Comparison of ENCODE assay signal across 17 cellular contexts in the genomic region with DNA sequence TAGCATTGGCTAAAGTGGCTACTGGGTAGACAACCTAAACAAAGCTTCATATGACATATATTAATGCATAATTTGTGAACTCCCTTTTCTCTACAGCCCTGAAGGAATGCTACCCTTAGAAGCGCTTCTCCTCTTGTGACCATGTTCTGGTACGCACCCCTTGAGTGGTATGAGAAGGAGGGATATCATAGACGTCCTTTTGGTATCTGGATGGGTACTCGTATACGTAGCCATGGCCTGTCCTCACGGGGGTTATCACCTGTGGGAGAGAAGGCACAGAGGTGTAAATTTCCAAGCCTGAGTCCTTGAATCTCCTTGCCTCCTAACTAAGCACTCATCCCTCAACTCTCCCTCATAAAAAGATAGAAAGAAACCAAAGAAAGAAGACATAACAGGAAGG. TPM values are rescaled to one million over a fixed set of nuclear protein-coding genes. Genes with fewer than 3 reads are reported as not detected.
DNase-seq lines count a peak whose midpoint lies in the region; ATAC-seq and TF ChIP-seq lines count a peak whose summit lies in the region.
"Had no signal": no experiment of that assay in that cellular context is flagged by ENCODE, and none has a peak within 500 bp of the region (broad histone marks: within the 10 kb centered on the region; RNA-seq: fewer than 3 reads in every experiment).

No MANE protein-coding gene starts in this region.

- no peak for TF ChIP-seq CTCF in smooth muscle cell (IDR thresholded peaks at IDR 0.05; ENCODE audit: borderline replicate concordance, insufficient read depth, poor library complexity, severe bottlenecking)

- no peak overlapping the region for H3K4me3 ChIP-seq in smooth muscle cell

- DNase-seq in activated CD8-positive, alpha-beta memory T cell treated with anti-CD3 and anti-CD28 coated beads, Interleukin-2, amount 10 ng/mL, durations not matched to agents 7 days and 5 days = no peak
- DNase-seq in activated CD8-positive, alpha-beta memory T cell treated with anti-CD3 and anti-CD28 coated beads, Interleukin-2, amount 50 U/mL, for 4 hours = no peak
- DNase-seq in activated T-helper 1 cell treated with anti-CD3 and anti-CD28 coated beads, Interleukin-12 subunit alpha, Interleukin-12 subunit beta, Interleukin-2, Interleukin-4 antibody, amounts not matched to agents 30 ng/mL and 10 ng/mL and 1 ng/mL, durations not matched to agents 14 hours and 24 hours and 36 hours (ENCODE audit: low spot score) = no peak
- DNase-seq in immature natural killer cell (no peak), smooth muscle cell (lab: John Stamatoyannopoulos, UW; ENCODE audit: unreplicated experiment) (no peak), NCI-H2171 (lab: John Stamatoyannopoulos, UW) (no peak), Ammon's horn (ENCODE audit: low spot score) (no peak)
- DNase-seq: DND-41, GDM1, MM.1S, NCI-H1105, NCI-H1694 treated with DMSO at 0.1 percent for 48 hours, NCI-H2171 treated with DMSO at 0.1 percent for 48 hours, NCI-H510A had no signal

- H3K36me3 ChIP-seq in smooth muscle cell (ENCODE audit: low read depth) = peaks cover 17% of the 10 kb centered on the region

- ATAC-seq in activated CD8-positive, alpha-beta memory T cell treated with anti-CD3 and anti-CD28 coated beads, Interleukin-2, amount 10 ng/mL, durations not matched to agents 7 days and 5 days = no peak
- no peak for ATAC-seq in HG03521 (IDR thresholded peaks at IDR 0.05; ENCODE audit: unreplicated experiment)
- ATAC-seq: Panc1, Right ventricle myocardium inferior had no signal

- H3K9me3 Mint-ChIP-seq in activated CD8-positive, alpha-beta memory T cell treated with anti-CD3 and anti-CD28 coated beads, Interleukin-2, amount 10 ng/mL, durations not matched to agents 7 days and 5 days (ENCODE audit: low read depth) = no peaks in the 10 kb centered on the region
- no peaks in the 10 kb centered on the region for H3K9me3 Mint-ChIP-seq in activated T-helper 1 cell treated with anti-CD3 and anti-CD28 coated beads, Interleukin-12 subunit alpha, Interleukin-12 subunit beta, Interleukin-2, Interleukin-4 antibody, amounts not matched to agents 30 ng/mL and 10 ng/mL and 1 ng/mL, durations not matched to agents 14 hours and 24 hours and 36 hours
- no peaks in the 10 kb centered on the region for H3K9me3 Mint-ChIP-seq in immature natural killer cell

- H3K4me3 Mint-ChIP-seq in activated CD8-positive, alpha-beta memory T cell treated with anti-CD3 and anti-CD28 coated beads, Interleukin-2, amount 10 ng/mL, durations not matched to agents 7 days and 5 days = no peak overlapping the region
- no peak overlapping the region for H3K4me3 Mint-ChIP-seq in activated T-helper 1 cell treated with anti-CD3 and anti-CD28 coated beads, Interleukin-12 subunit alpha, Interleukin-12 subunit beta, Interleukin-2, Interleukin-4 antibody, amounts not matched to agents 30 ng/mL and 10 ng/mL and 1 ng/mL, durations not matched to agents 14 hours and 24 hours and 36 hours
- H3K4me3 Mint-ChIP-seq in immature natural killer cell = no peak overlapping the region

- peaks cover 87% of the 10 kb centered on the region for H3K36me3 Mint-ChIP-seq in activated CD8-positive, alpha-beta memory T cell treated with anti-CD3 and anti-CD28 coated beads, Interleukin-2, amount 10 ng/mL, durations not matched to agents 7 days and 5 days
- peaks cover 73% of the 10 kb centered on the region for H3K36me3 Mint-ChIP-seq in activated T-helper 1 cell treated with anti-CD3 and anti-CD28 coated beads, Interleukin-12 subunit alpha, Interleukin-12 subunit beta, Interleukin-2, Interleukin-4 antibody, amounts not matched to agents 30 ng/mL and 10 ng/mL and 1 ng/mL, durations not matched to agents 14 hours and 24 hours and 36 hours (ENCODE audit: low read depth)
- peaks cover 24 to 47% (median 27%) of the 10 kb centered on the region in 3 donors for H3K36me3 Mint-ChIP-seq in immature natural killer cell

- CTCF ChIA-PET in activated CD8-positive, alpha-beta memory T cell treated with anti-CD3 and anti-CD28 coated beads, Interleukin-2, amount 10 ng/mL, durations not matched to agents 7 days and 5 days (lab: Charles Lee) = interaction anchor here (0.6 to 1.2 kb wide), 2 partner anchors 20 to 21 kb away, joined by 3 read pairs; no protein-coding TSS in a partner anchor

- H3K4me1 Mint-ChIP-seq in activated CD8-positive, alpha-beta memory T cell treated with anti-CD3 and anti-CD28 coated beads, Interleukin-2, amount 10 ng/mL, durations not matched to agents 7 days and 5 days = peaks cover 24% of the 10 kb centered on the region
- peaks cover 44% of the 10 kb centered on the region for H3K4me1 Mint-ChIP-seq in activated T-helper 1 cell treated with anti-CD3 and anti-CD28 coated beads, Interleukin-12 subunit alpha, Interleukin-12 subunit beta, Interleukin-2, Interleukin-4 antibody, amounts not matched to agents 30 ng/mL and 10 ng/mL and 1 ng/mL, durations not matched to agents 14 hours and 24 hours and 36 hours (ENCODE audit: low read depth)
- H3K4me1 Mint-ChIP-seq in immature natural killer cell = peaks cover 47 to 56% of the 10 kb centered on the region in 2 donors

- no peak overlapping the region for H3K9ac ChIP-seq in smooth muscle cell (ENCODE audit: low read depth)

- H3K27me3 ChIP-seq in smooth muscle cell (ENCODE audit: low read depth) = no peaks in the 10 kb centered on the region

- no peaks in the 10 kb centered on the region for H3K27me3 Mint-ChIP-seq in activated CD8-positive, alpha-beta memory T cell treated with anti-CD3 and anti-CD28 coated beads, Interleukin-2, amount 10 ng/mL, durations not matched to agents 7 days and 5 days
- H3K27me3 Mint-ChIP-seq in activated T-helper 1 cell treated with anti-CD3 and anti-CD28 coated beads, Interleukin-12 subunit alpha, Interleukin-12 subunit beta, Interleukin-2, Interleukin-4 antibody, amounts not matched to agents 30 ng/mL and 10 ng/mL and 1 ng/mL, durations not matched to agents 14 hours and 24 hours and 36 hours (ENCODE audit: insufficient read depth) = no peaks in the 10 kb centered on the region
- H3K27me3 Mint-ChIP-seq in immature natural killer cell (ENCODE audit: low read depth in 3 of 3) = peaks cover 2 to 6% (median 5%) of the 10 kb centered on the region in 3 donors

- no peak overlapping the region for H2AFZ ChIP-seq in smooth muscle cell (ENCODE audit: low read depth)

- H3F3A ChIP-seq in smooth muscle cell (ENCODE audit: low read depth) = peaks cover 43% of the 10 kb centered on the region

- no peak overlapping the region for H3K4me2 ChIP-seq in smooth muscle cell

- intact Hi-C loops in activated T-helper 1 cell treated with anti-CD3 and anti-CD28 coated beads, Interleukin-12 subunit alpha, Interleukin-12 subunit beta, Interleukin-2, Interleukin-4 antibody, amounts not matched to agents 30 ng/mL and 10 ng/mL and 1 ng/mL, durations not matched to agents 14 hours and 24 hours and 36 hours (cut with micrococcal nuclease) = no loop called here

- peak overlapping the region; percentile 97 for H3K27ac ChIP-seq in smooth muscle cell (ENCODE audit: low read depth)

- peaks cover 43% of the 10 kb centered on the region for H3K4me1 ChIP-seq in smooth muscle cell (ENCODE audit: low read depth)

- H4K20me1 ChIP-seq in smooth muscle cell (ENCODE audit: low read depth) = peaks cover 23% of the 10 kb centered on the region

- no peaks in the 10 kb centered on the region for H3K9me3 ChIP-seq in smooth muscle cell (replicated peaks; ENCODE audit: low read depth)

- H3K27ac Mint-ChIP-seq in activated CD8-positive, alpha-beta memory T cell treated with anti-CD3 and anti-CD28 coated beads, Interleukin-2, amount 10 ng/mL, durations not matched to agents 7 days and 5 days = peak overlapping the region; percentile 5
- H3K27ac Mint-ChIP-seq in activated T-helper 1 cell treated with anti-CD3 and anti-CD28 coated beads, Interleukin-12 subunit alpha, Interleukin-12 subunit beta, Interleukin-2, Interleukin-4 antibody, amounts not matched to agents 30 ng/mL and 10 ng/mL and 1 ng/mL, durations not matched to agents 14 hours and 24 hours and 36 hours = peak overlapping the region; percentile 70
- H3K27ac Mint-ChIP-seq in immature natural killer cell = peak overlapping the region; percentile 40 to 98 (median 80)

- WGBS in smooth muscle cell (ENCODE audit: low lambda C conversion rate) = 88% methylated on average over 6 of the region's 6 CpGs

- peaks cover 44% of the 10 kb centered on the region for H3K79me2 ChIP-seq in smooth muscle cell (ENCODE audit: low read depth)

RNA-seq across cellular contexts. Expression of a gene that starts 39.0 kb away (rescaled TPM):
- total RNA-seq in activated CD8-positive, alpha-beta memory T cell treated with anti-CD3 and anti-CD28 coated beads, Interleukin-2, amount 10 ng/mL, durations not matched to agents 7 days and 5 days = 100 to 1,000 TPM in 1 of 2 experiments, 10 to 100 TPM in 1; 84.5 to 114 TPM
- 53.2 and 62.1 TPM in 2 replicates for total RNA-seq in activated T-helper 1 cell treated with anti-CD3 and anti-CD28 coated beads, Interleukin-12 subunit alpha, Interleukin-12 subunit beta, Interleukin-2, Interleukin-4 antibody, amounts not matched to agents 30 ng/mL and 10 ng/mL and 1 ng/mL, durations not matched to agents 14 hours and 24 hours and 36 hours
- polyA plus RNA-seq in immature natural killer cell = 10 to 100 TPM; 26.2 to 73.6 (median 27.6) TPM
- 127 and 139 TPM in 2 replicates for total RNA-seq in smooth muscle cell
- 75.2 and 85.6 TPM in 2 replicates for polyA plus RNA-seq in smooth muscle cell

Comparison
In these comparisons a context has a peak if more than half of its experiments do, and no peak if none do; other contexts are left out.
1. H3K27ac Mint-ChIP-seq: peak in every context shown above with its lines; median percentile 80 in immature natural killer cell; 70 in activated T-helper 1 cell treated with anti-CD3 and anti-CD28 coated beads, Interleukin-12 subunit alpha, Interleukin-12 subunit beta, Interleukin-2, Interleukin-4 antibody, amounts not matched to agents 30 ng/mL and 10 ng/mL and 1 ng/mL, durations not matched to agents 14 hours and 24 hours and 36 hours; 5 in activated CD8-positive, alpha-beta memory T cell treated with anti-CD3 and anti-CD28 coated beads, Interleukin-2, amount 10 ng/mL, durations not matched to agents 7 days and 5 days.